In genomic region chr3:9302425-9303181, GRCh38 we compare ENCODE assay signal across 8 cellular contexts. TPM values are rescaled to one million over a fixed set of nuclear protein-coding genes. Genes with fewer than 3 reads are reported as not detected.
DNase-seq lines count a peak whose midpoint lies in the region; ATAC-seq, FAIRE-seq and TF ChIP-seq lines count a peak whose summit lies in the region.

No MANE protein-coding gene starts in this region.

- no peak overlapping the region for H3K27ac Mint-ChIP-seq in T-cell

- intact Hi-C loops in heart right ventricle (cut with DNase I), result loop anchor here (1.0 to 10.0 kb wide), 9 partner anchors 230 to 332 kb away; no protein-coding TSS in a partner anchor
- intact Hi-C loops in posterior cingulate gyrus (cut with DNase I), result loop anchor here (1.0 to 5.0 kb wide), 3 partner anchors 50 to 331 kb away; no protein-coding TSS in a partner anchor
- intact Hi-C loops in upper lobe of right lung (cut with DNase I), result loop anchor here (5.0 kb wide), 2 partner anchors 315 to 330 kb away; no protein-coding TSS in a partner anchor

- peak overlapping the region; percentile 58 for H3K4me3 ChIP-seq in adipocyte (ENCODE audit: low read length)
- H3K4me3 ChIP-seq in heart right ventricle, result peak overlapping the region in 8 of 10 donors; percentile 15 to 52 (median 38)
- H3K4me3 ChIP-seq in upper lobe of right lung, result peak overlapping the region; percentile 27

- no peak for FAIRE-seq in H54 (lab: Jason Lieb, UNC)

- H3K27ac ChIP-seq in heart right ventricle, result no peak overlapping the region
- H3K27ac ChIP-seq in upper lobe of right lung, result no peak overlapping the region

- TF ChIP-seq CTCF in heart right ventricle (IDR thresholded peaks at IDR 0.05) (peak; percentile 77 to 95 (median 89)), upper lobe of right lung (IDR thresholded peaks at IDR 0.05) (peak; percentile 89)

- H3K36me3 ChIP-seq in adipocyte (ENCODE audit: control insufficient read depth, insufficient read depth, low read length, severe bottlenecking) (no peaks in the 10 kb centered on the region), heart right ventricle (no peaks in the 10 kb centered on the region), upper lobe of right lung (no peaks in the 10 kb centered on the region)

- H3K36me3 Mint-ChIP-seq in T-cell, result no peaks in the 10 kb centered on the region

- H3K9ac ChIP-seq in adipocyte (ENCODE audit: low read length), result peak overlapping the region; percentile 61

- H3K4me1 ChIP-seq in adipocyte (ENCODE audit: control insufficient read depth, insufficient read depth, low read length), result peaks cover 12% of the 10 kb centered on the region
- peaks cover 0 to 9% (median 5%) of the 10 kb centered on the region in 9 donors for H3K4me1 ChIP-seq in heart right ventricle
- H3K4me1 ChIP-seq in upper lobe of right lung, result peaks cover 5% of the 10 kb centered on the region

- no peaks in the 10 kb centered on the region for H3K9me3 ChIP-seq in adipocyte (ENCODE audit: control insufficient read depth, low read length)
- H3K9me3 ChIP-seq in heart right ventricle, result no peaks in the 10 kb centered on the region
- H3K9me3 ChIP-seq in upper lobe of right lung, result no peaks in the 10 kb centered on the region

- peaks cover 6 to 10% (median 8%) of the 10 kb centered on the region in 3 donors for H3K4me1 Mint-ChIP-seq in T-cell

- peak overlapping the region; percentile 21 to 62 (median 51) for H3K4me3 Mint-ChIP-seq in T-cell

- DNase-seq in Daoy (ENCODE audit: low read depth) (peak; percentile 74), H54 (ENCODE audit: insufficient read length, low spot score) (peak; percentile 73), NAMALWA (ENCODE audit: low spot score) (peak; percentile 82), T-cell (peak; percentile 52 to 84 (median 74)), adipocyte (ENCODE audit: low read depth) (peak; percentile 90), heart right ventricle (peak; percentile 69 to 82), posterior cingulate gyrus (peak; percentile 74 to 98 (median 88)), upper lobe of right lung (peak; percentile 87)

- H3K27me3 ChIP-seq in adipocyte (replicated peaks; ENCODE audit: control insufficient read depth, insufficient read depth, low read length) (no peaks in the 10 kb centered on the region), heart right ventricle (peaks cover 0 to 6% (median 0%) of the 10 kb centered on the region in 7 donors), upper lobe of right lung (no peaks in the 10 kb centered on the region)

- TF ChIP-seq POLR2A in H54 (IDR thresholded peaks at IDR 0.05; ENCODE audit: low read depth, low read length), result no peak

- POLR2A ChIA-PET in T-cell (lab: Charles Lee), result no interaction called here

- WGBS in heart right ventricle, 2 donors, result 15 to 16% methylated on average over 24 of the region's 24 CpGs

- H3K27me3 Mint-ChIP-seq in T-cell, result peaks cover 15 to 19% of the 10 kb centered on the region in 2 donors

- no peaks in the 10 kb centered on the region for H3K9me3 Mint-ChIP-seq in T-cell

- ATAC-seq in T-cell (replicated peaks in 1 of 4), result peak; percentile 92 to 98 (median 94)
- peak; percentile 92 to 97 (median 94) for ATAC-seq in heart right ventricle
- ATAC-seq in upper lobe of right lung, result peak; percentile 98

- CTCF ChIA-PET in T-cell (lab: Charles Lee), result interaction anchor here (0.6 to 4.1 kb wide), 17 partner anchors 8 to 857 kb away, joined by 3 to 52 read pairs (median 4); partner anchors contain the start of gene SRGAP3 (in 1 of the 2)

RNA-seq across cellular contexts. Expression of gene SRGAP3, which starts 53.2 kb away (rescaled TPM):
- total RNA-seq in Daoy (2014; rRNA removed; shearing (Covaris generic)), result 1.9 and 5.0 TPM in 2 replicates
- total RNA-seq in T-cell (1 to 10 TPM; 1.4 to 4.4 (median 2.8) TPM), heart right ventricle (10 to 100 TPM in 7 of 10 donors, 1 to 10 TPM in 3; 2.4 to 16.1 (median 12.1) TPM), upper lobe of right lung (3.2 TPM)
- 1 to 10 TPM in 1 of 2 donors, under 1 TPM in 1; 0.67 to 4.8 TPM for polyA plus RNA-seq in heart right ventricle
